Comparison of ENCODE assay signal across 18 cellular contexts in the genomic region with DNA sequence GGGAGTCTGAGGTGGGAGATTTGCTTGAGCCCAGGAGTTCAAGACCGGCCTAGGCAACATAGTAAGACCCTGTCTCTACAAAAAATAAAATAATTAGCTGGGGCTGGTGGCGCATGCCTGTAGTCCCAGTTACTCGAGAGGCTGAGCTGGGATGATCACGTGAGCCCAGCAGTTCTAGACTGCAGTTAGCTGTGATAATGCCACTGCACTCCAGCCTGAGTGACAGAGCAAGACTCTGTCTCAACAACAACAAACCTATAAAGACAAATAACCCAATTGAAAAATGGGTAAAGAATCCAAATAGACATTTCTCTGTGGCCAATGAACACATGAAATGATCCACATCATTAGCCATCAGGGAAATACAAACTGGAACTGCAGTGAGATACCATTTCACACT. TPM values are rescaled to one million over a fixed set of nuclear protein-coding genes. Genes with fewer than 3 reads are reported as not detected.
DNase-seq lines count a peak whose midpoint lies in the region; ATAC-seq and TF ChIP-seq lines count a peak whose summit lies in the region.
"Had no signal": no experiment of that assay in that cellular context is flagged by ENCODE, and none has a peak within 500 bp of the region (broad histone marks: within the 10 kb centered on the region; RNA-seq: fewer than 3 reads in every experiment).

No MANE protein-coding gene starts in this region.

- H3K9ac ChIP-seq in SK-N-SH (no peak overlapping the region), DND-41 (ENCODE audit: low read depth, low read length) (peak overlapping the region; percentile 91)
- H3K9ac ChIP-seq: parathyroid adenoma had no signal

- H3K4me3 Mint-ChIP-seq in activated T-helper 1 cell treated with anti-CD3 and anti-CD28 coated beads, Interleukin-12 subunit alpha, Interleukin-12 subunit beta, Interleukin-2, Interleukin-4 antibody, amounts not matched to agents 30 ng/mL and 10 ng/mL and 1 ng/mL, durations not matched to agents 14 hours and 24 hours and 36 hours, result peak overlapping the region; percentile 97
- H3K4me3 Mint-ChIP-seq in natural killer cell, result peak overlapping the region; percentile 28

- 91% methylated on average over 4 of the region's 4 CpGs for WGBS in SK-N-SH (ENCODE audit: low lambda C conversion rate)

- intact Hi-C loops in activated T-helper 1 cell treated with anti-CD3 and anti-CD28 coated beads, Interleukin-12 subunit alpha, Interleukin-12 subunit beta, Interleukin-2, Interleukin-4 antibody, amounts not matched to agents 30 ng/mL and 10 ng/mL and 1 ng/mL, durations not matched to agents 14 hours and 24 hours and 36 hours (cut with micrococcal nuclease), result no loop called here
- intact Hi-C loops in natural killer cell (cut with micrococcal nuclease), result loop anchor here (10.0 kb wide), 1 partner anchor 1812 kb away; the partner anchor contains the start of gene CCDC174

- TF ChIP-seq EP300 in SK-N-SH (IDR thresholded peaks at IDR 0.05; ENCODE audit: borderline replicate concordance in 1 of 2, low read depth in 1 of 2, low read length in 1 of 2), result no peak

- H3F3A ChIP-seq in SK-N-SH (replicated peaks; ENCODE audit: insufficient read depth), result no peaks in the 10 kb centered on the region

- POLR2A ChIA-PET in SK-N-SH (lab: Yijun Ruan, JAX), result interaction anchor here (1.5 kb wide), 1 partner anchor 9 kb away, joined by 5 read pairs; no protein-coding TSS in a partner anchor

- no peak overlapping the region for H3K27ac Mint-ChIP-seq in activated T-helper 1 cell treated with anti-CD3 and anti-CD28 coated beads, Interleukin-12 subunit alpha, Interleukin-12 subunit beta, Interleukin-2, Interleukin-4 antibody, amounts not matched to agents 30 ng/mL and 10 ng/mL and 1 ng/mL, durations not matched to agents 14 hours and 24 hours and 36 hours
- peak overlapping the region; percentile 97 to 99 for H3K27ac Mint-ChIP-seq in natural killer cell

- no peaks in the 10 kb centered on the region for H3K9me3 Mint-ChIP-seq in activated T-helper 1 cell treated with anti-CD3 and anti-CD28 coated beads, Interleukin-12 subunit alpha, Interleukin-12 subunit beta, Interleukin-2, Interleukin-4 antibody, amounts not matched to agents 30 ng/mL and 10 ng/mL and 1 ng/mL, durations not matched to agents 14 hours and 24 hours and 36 hours
- no peaks in the 10 kb centered on the region for H3K9me3 Mint-ChIP-seq in natural killer cell
- H3K9me3 Mint-ChIP-seq: mesothelial cell of epicardium, type B pancreatic cell had no signal

- H3K4me2 ChIP-seq in SK-N-SH (no peak overlapping the region), DND-41 (ENCODE audit: insufficient read depth, low read length) (0 out of 2 replicates have a peak overlapping the region, but pooled peaks have one; percentile 82)

- peaks cover 28% of the 10 kb centered on the region for H3K4me1 Mint-ChIP-seq in activated T-helper 1 cell treated with anti-CD3 and anti-CD28 coated beads, Interleukin-12 subunit alpha, Interleukin-12 subunit beta, Interleukin-2, Interleukin-4 antibody, amounts not matched to agents 30 ng/mL and 10 ng/mL and 1 ng/mL, durations not matched to agents 14 hours and 24 hours and 36 hours (ENCODE audit: low read depth)
- peaks cover 42 to 43% of the 10 kb centered on the region in 2 donors for H3K4me1 Mint-ChIP-seq in natural killer cell

- H3K9me3 ChIP-seq in SK-N-SH (no peaks in the 10 kb centered on the region), DND-41 (ENCODE audit: insufficient read depth, low read length, severe bottlenecking) (no peaks in the 10 kb centered on the region)
- H3K9me3 ChIP-seq: HAP-1 had no signal

- no peaks in the 10 kb centered on the region for H3K9me2 ChIP-seq in SK-N-SH

- TF ChIP-seq CTCF in SK-N-SH (IDR thresholded peaks at IDR 0.05), result no peak
- TF ChIP-seq CTCF in DND-41 (IDR thresholded peaks at IDR 0.05; ENCODE audit: borderline replicate concordance, extremely low read depth, low read length, poor library complexity, severe bottlenecking), result no peak
- no peak for TF ChIP-seq CTCF in natural killer cell (IDR thresholded peaks at IDR 0.05)

- H3K27me3 ChIP-seq in SK-N-SH (ENCODE audit: insufficient read depth), result no peaks in the 10 kb centered on the region
- H3K27me3 ChIP-seq in DND-41 (ENCODE audit: insufficient read depth, low read length, poor library complexity), result no peaks in the 10 kb centered on the region
- H3K27me3 ChIP-seq: brain microvascular endothelial cell, hepatocyte had no signal

- H3K4me3 ChIP-seq in SK-N-SH (ENCODE audit: low read depth in 2 of 2, low read length in 1 of 2) (no peak overlapping the region), DND-41 (ENCODE audit: low read depth in 1 of 2, low read length in 2 of 2) (no peak overlapping the region)
- H3K4me3 ChIP-seq: hepatocyte had no signal

- peaks cover 38% of the 10 kb centered on the region for H3K36me3 Mint-ChIP-seq in activated T-helper 1 cell treated with anti-CD3 and anti-CD28 coated beads, Interleukin-12 subunit alpha, Interleukin-12 subunit beta, Interleukin-2, Interleukin-4 antibody, amounts not matched to agents 30 ng/mL and 10 ng/mL and 1 ng/mL, durations not matched to agents 14 hours and 24 hours and 36 hours (ENCODE audit: low read depth)
- peaks cover 13% of the 10 kb centered on the region for H3K36me3 Mint-ChIP-seq in natural killer cell

- H3K79me2 ChIP-seq in SK-N-SH (ENCODE audit: insufficient read depth) (peaks cover 39% of the 10 kb centered on the region), DND-41 (ENCODE audit: insufficient read depth, low read length) (peaks cover 39% of the 10 kb centered on the region)

- H3K36me3 ChIP-seq in SK-N-SH (replicated peaks in 1 of 2; ENCODE audit: control insufficient read depth in 1 of 2, insufficient read depth in 2 of 2, low read length in 1 of 2) (peaks cover 22 to 27% of the 10 kb centered on the region in 2 experiments), DND-41 (ENCODE audit: insufficient read depth, low read length) (peaks cover 39% of the 10 kb centered on the region)

- no peak for TF ChIP-seq RAD21 in SK-N-SH (IDR thresholded peaks at IDR 0.05; ENCODE audit: low read length)

- H2AFZ ChIP-seq in SK-N-SH (ENCODE audit: low read depth) (0 out of 2 replicates have a peak overlapping the region, but pooled peaks have one; percentile 97), DND-41 (ENCODE audit: low read depth, low read length) (peak overlapping the region; percentile 93)

- H3K27ac ChIP-seq in SK-N-SH (ENCODE audit: low read depth in 2 of 2, low read length in 1 of 2) (no peak overlapping the region), DND-41 (ENCODE audit: low read length) (peak overlapping the region; percentile 92)
- H3K27ac ChIP-seq: brain microvascular endothelial cell had no signal

- peaks cover 2% of the 10 kb centered on the region for H3K27me3 Mint-ChIP-seq in activated T-helper 1 cell treated with anti-CD3 and anti-CD28 coated beads, Interleukin-12 subunit alpha, Interleukin-12 subunit beta, Interleukin-2, Interleukin-4 antibody, amounts not matched to agents 30 ng/mL and 10 ng/mL and 1 ng/mL, durations not matched to agents 14 hours and 24 hours and 36 hours (ENCODE audit: insufficient read depth)
- no peaks in the 10 kb centered on the region for H3K27me3 Mint-ChIP-seq in natural killer cell (ENCODE audit: low read depth in 2 of 2)
- H3K27me3 Mint-ChIP-seq: type B pancreatic cell had no signal

- ATAC-seq in SK-N-SH treated with all-trans-retinoic acid at 6 μM for 48 hours (no peak), DND-41 (ENCODE audit: insufficient read depth, low read depth) (no peak), natural killer cell (no peak), HG02763 (IDR thresholded peaks at IDR 0.05; ENCODE audit: unreplicated experiment) (no peak)

- DNase-seq in SK-N-SH (no peak), DND-41 (no peak), natural killer cell (no peak), NOMO-1 treated with dmso at 0.1 percent for 144 hours (lab: John Stamatoyannopoulos, UW; ENCODE audit: unreplicated experiment) (no peak), germinal center (ENCODE audit: low spot score) (no peak)
- DNase-seq in activated T-helper 1 cell treated with anti-CD3 and anti-CD28 coated beads, Interleukin-12 subunit alpha, Interleukin-12 subunit beta, Interleukin-2, Interleukin-4 antibody, amounts not matched to agents 30 ng/mL and 10 ng/mL and 1 ng/mL, durations not matched to agents 14 hours and 24 hours and 36 hours (ENCODE audit: low spot score), result no peak
- DNase-seq: 8988T; activated CD4-positive, alpha-beta T cell treated with anti-CD3 and anti-CD28 coated beads, Interleukin-2, amount 50 U/mL, for 48 hours; brain microvascular endothelial cell; EL; NCI-H748 treated with DMSO at 0.1 percent for 48 hours had no signal

- H3K4me1 ChIP-seq in SK-N-SH (ENCODE audit: control insufficient read depth in 1 of 2, insufficient read depth in 2 of 2, low read depth in 1 of 2, low read length in 1 of 2) (peaks cover 18 to 25% of the 10 kb centered on the region in 2 experiments; a peak in 2 of 4 replicates), DND-41 (ENCODE audit: insufficient read depth, low read length) (peaks cover 58% of the 10 kb centered on the region)

- H4K20me1 ChIP-seq in SK-N-SH (ENCODE audit: insufficient read depth) (peaks cover 32% of the 10 kb centered on the region), DND-41 (ENCODE audit: insufficient read depth, low read length) (peaks cover 38% of the 10 kb centered on the region)

- CTCF ChIA-PET in SK-N-SH (lab: Yijun Ruan, JAX), result interaction anchor here (1.0 to 3.4 kb wide), 23 partner anchors 10 to 165 kb away, joined by 3 to 28 read pairs (median 7); no protein-coding TSS in a partner anchor

TF ChIP-seq in SK-N-SH, 30 proteins besides CTCF, POLR2A, EP300 and RAD21 (continues in another document):
- no peak for TF ChIP-seq MXI1 (IDR thresholded peaks at IDR 0.05; ENCODE audit: low read depth, low read length)

TF ChIP-seq in SK-N-SH treated with all-trans-retinoic acid at 6 μM for 48 hours, 23 proteins besides CTCF, POLR2A, EP300 and RAD21 (continues in another document):
- TF ChIP-seq OSR1 (CRISPR knock-in tag; IDR thresholded peaks at IDR 0.05), result no peak
- TF ChIP-seq TOX (CRISPR knock-in tag; IDR thresholded peaks at IDR 0.05; ENCODE audit: borderline replicate concordance), result no peak
- TF ChIP-seq RARB (CRISPR knock-in tag; IDR thresholded peaks at IDR 0.05), result no peak
- TF ChIP-seq ZNF70 (CRISPR knock-in tag; IDR thresholded peaks at IDR 0.05), result no peak

RNA-seq across cellular contexts. Expression of gene RPL32, which starts 1.1 kb away (rescaled TPM):
- 2,077 and 2,311 TPM in 2 replicates for polyA plus RNA-seq in SK-N-SH (2012; rRNA removed)
- 2,462 and 2,641 TPM in 2 replicates for polyA plus RNA-seq in SK-N-SH (2012; cell fraction: cytosol; rRNA removed)
- 576 and 604 TPM in 2 replicates for polyA plus RNA-seq in SK-N-SH (2012; cell fraction: nucleus; rRNA removed)
- total RNA-seq in activated T-helper 1 cell treated with anti-CD3 and anti-CD28 coated beads, Interleukin-12 subunit alpha, Interleukin-12 subunit beta, Interleukin-2, Interleukin-4 antibody, amounts not matched to agents 30 ng/mL and 10 ng/mL and 1 ng/mL, durations not matched to agents 14 hours and 24 hours and 36 hours, result 1,952 and 1,970 TPM in 2 replicates
- total RNA-seq in natural killer cell, result 1,000 to 10,000 TPM; 1,034 to 1,328 (median 1,277) TPM

RNA-seq across cellular contexts. Expression of gene CAND2, which starts 46.0 kb away (rescaled TPM):
- 1.5 TPM in 2 replicates for polyA plus RNA-seq in SK-N-SH (2012; rRNA removed)
- polyA plus RNA-seq in SK-N-SH (2012; cell fraction: cytosol; rRNA removed), result 0.91 and 1.3 TPM in 2 replicates
- 4.4 and 5.9 TPM in 2 replicates for polyA plus RNA-seq in SK-N-SH (2012; cell fraction: nucleus; rRNA removed)
- total RNA-seq in activated T-helper 1 cell treated with anti-CD3 and anti-CD28 coated beads, Interleukin-12 subunit alpha, Interleukin-12 subunit beta, Interleukin-2, Interleukin-4 antibody, amounts not matched to agents 30 ng/mL and 10 ng/mL and 1 ng/mL, durations not matched to agents 14 hours and 24 hours and 36 hours, result 0.29 TPM in 2 replicates
- total RNA-seq in natural killer cell, result 1 to 10 TPM in 2 of 3 donors, under 1 TPM in 1; 0.52 to 1.3 (median 1.2) TPM
